Comparison of ENCODE assay signal across 8 cellular contexts in the genomic region with DNA sequence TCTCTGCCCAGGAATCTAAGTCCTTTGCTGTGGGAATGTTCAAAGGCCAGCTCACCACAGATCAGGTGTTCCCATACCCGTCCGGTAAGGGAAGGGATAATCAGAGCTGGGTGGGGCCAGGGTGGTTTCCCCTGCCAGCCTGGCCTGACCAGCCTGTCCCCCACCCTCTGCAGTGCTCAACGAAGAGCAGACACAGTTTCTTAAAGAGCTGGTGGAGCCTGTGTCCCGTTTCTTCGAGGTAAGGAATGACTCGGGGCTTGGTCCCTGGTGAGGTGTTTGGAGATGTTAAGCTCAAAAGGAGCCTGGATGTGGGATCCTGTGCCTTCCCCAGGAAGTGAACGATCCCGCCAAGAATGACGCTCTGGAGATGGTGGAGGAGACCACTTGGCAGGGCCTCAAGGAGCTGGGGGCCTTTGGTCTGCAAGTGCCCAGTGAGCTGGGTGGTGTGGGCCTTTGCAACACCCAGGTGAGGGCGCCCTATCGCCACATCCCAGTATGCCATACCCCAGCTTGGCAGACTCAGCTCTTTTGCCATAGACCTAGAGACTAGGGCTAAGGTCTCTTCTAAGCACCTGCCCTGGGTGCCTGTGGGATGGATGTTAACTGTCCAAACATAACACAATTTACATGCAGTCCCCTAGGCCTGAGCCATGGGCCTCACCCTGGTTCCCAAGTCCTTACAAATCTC. TPM values are rescaled to one million over a fixed set of nuclear protein-coding genes. Genes with fewer than 3 reads are reported as not detected.
A peak's percentile ranks its signal among the peaks of the same experiment; 100 is the strongest.
DNase-seq lines count a peak whose midpoint lies in the region; ATAC-seq and TF ChIP-seq lines count a peak whose summit lies in the region.

No MANE protein-coding gene starts in this region.

- H3K27ac ChIP-seq in H9 (ENCODE audit: insufficient read length, low read depth, low read length) = no peak overlapping the region
- H3K27ac ChIP-seq in left ventricle myocardium inferior (replicated peaks) = peak overlapping the region; percentile 98
- peak overlapping the region; percentile 90 to 99 (median 98) for H3K27ac ChIP-seq in sigmoid colon

- no peak overlapping the region for H2BK20ac ChIP-seq in H9 (ENCODE audit: low read depth, low read length, poor library complexity, severe bottlenecking)

- no peak overlapping the region for H2BK12ac ChIP-seq in H9 (ENCODE audit: insufficient read length, low read depth, low read length)

- H3K56ac ChIP-seq in H9 (ENCODE audit: insufficient read length, low read depth, low read length) = no peak overlapping the region

- no peak overlapping the region for H2BK120ac ChIP-seq in H9 (ENCODE audit: low read depth, low read length, poor library complexity, severe bottlenecking)

- no peak for DNase-seq in BJ (ENCODE audit: low read depth)
- peak; percentile 85 for DNase-seq in H9
- peak; percentile 47 for DNase-seq in RPMI7951 (ENCODE audit: low read depth)
- DNase-seq in left ventricle myocardium inferior = no peak
- DNase-seq in sigmoid colon = peak; percentile 86

- H3K9me3 Mint-ChIP-seq in H9 = no peaks in the 10 kb centered on the region; a peak in 1 of 5 replicates
- H3K9me3 Mint-ChIP-seq in activated naive CD8-positive, alpha-beta T cell (ENCODE audit: low read depth) = no peaks in the 10 kb centered on the region

- WGBS in H9 (ENCODE audit: extremely low coverage, insufficient read length, low lambda C conversion rate) = no CpG with 5 or more reads among the region's 11 CpGs
- 6 to 32% methylated on average over 11 of the region's 11 CpGs for WGBS in sigmoid colon, 2 donors

- H3K9me3 ChIP-seq in H9 (ENCODE audit: control insufficient read depth, low read depth, low read length) = no peaks in the 10 kb centered on the region
- H3K9me3 ChIP-seq in left ventricle myocardium inferior (replicated peaks) = no peaks in the 10 kb centered on the region
- no peaks in the 10 kb centered on the region for H3K9me3 ChIP-seq in sigmoid colon

- peak overlapping the region; percentile 57 to 96 (median 60); a peak in 5 of 7 replicates for H3K27ac Mint-ChIP-seq in H9
- H3K27ac Mint-ChIP-seq in activated naive CD8-positive, alpha-beta T cell = peak overlapping the region; percentile 83

- POLR2A ChIA-PET in BJ (lab: Charles Lee) = interaction anchor here (0.6 to 1.3 kb wide), 2 partner anchors 17 to 20 kb away, joined by 4 to 22 read pairs; no protein-coding TSS in a partner anchor

- no peak overlapping the region for H4K8ac ChIP-seq in H9 (replicated peaks; ENCODE audit: insufficient read length, low read depth, low read length)

- no peak overlapping the region for H3K18ac ChIP-seq in H9 (ENCODE audit: insufficient read length, low read depth, low read length)

- H4K5ac ChIP-seq in H9 (ENCODE audit: insufficient read length, low read depth, low read length) = no peak overlapping the region

- no peak overlapping the region for H2BK5ac ChIP-seq in H9 (ENCODE audit: insufficient read length, low read length)

- no peak overlapping the region for H2AFZ ChIP-seq in H9 (ENCODE audit: low read length)

- no peak overlapping the region for H3K4ac ChIP-seq in H9 (ENCODE audit: low read depth, low read length)

- intact Hi-C loops in left ventricle myocardium inferior (cut with micrococcal nuclease) = no loop called here
- intact Hi-C loops in sigmoid colon (cut with DNase I) = no loop called here

- H3K27me3 ChIP-seq in BJ (ENCODE audit: control insufficient read depth, insufficient read depth, low read length) = no peaks in the 10 kb centered on the region
- H3K27me3 ChIP-seq in H9 (ENCODE audit: insufficient read depth, low read length) = no peaks in the 10 kb centered on the region
- H3K27me3 ChIP-seq in left ventricle myocardium inferior (ENCODE audit: low read depth) = no peaks in the 10 kb centered on the region
- no peaks in the 10 kb centered on the region for H3K27me3 ChIP-seq in sigmoid colon

- H4K91ac ChIP-seq in H9 (ENCODE audit: insufficient read length, low read depth, low read length) = no peak overlapping the region

- H3K36me3 ChIP-seq in BJ (ENCODE audit: control insufficient read depth, insufficient read depth, low read length) (peaks cover 28% of the 10 kb centered on the region), left ventricle myocardium inferior (peaks cover 52% of the 10 kb centered on the region), sigmoid colon (peaks cover 15 to 40% (median 30%) of the 10 kb centered on the region in 4 donors)

- H3K79me2 ChIP-seq in H9 (ENCODE audit: insufficient read depth, low read length) = no peaks in the 10 kb centered on the region

- no peaks in the 10 kb centered on the region for H4K20me1 ChIP-seq in H9 (ENCODE audit: control insufficient read depth, insufficient read depth, insufficient read length)

- peak overlapping the region; percentile 84 for H3K4me2 ChIP-seq in H9 (ENCODE audit: insufficient read depth, insufficient read length, low read length)

- H3K14ac ChIP-seq in H9 (ENCODE audit: insufficient read depth, low read length) = no peak overlapping the region

- TF ChIP-seq POLR2A in sigmoid colon (IDR thresholded peaks at IDR 0.05) = no peak

- CTCF ChIA-PET in BJ (lab: Yijun Ruan, JAX) = interaction anchor here (0.8 to 3.6 kb wide), 13 partner anchors 9 to 175 kb away, joined by 3 to 50 read pairs (median 4); a partner anchor contains a TSS

- ATAC-seq in HG02852 (IDR thresholded peaks at IDR 0.05; ENCODE audit: unreplicated experiment) = no peak
- ATAC-seq in HG02571 (IDR thresholded peaks at IDR 0.05; ENCODE audit: unreplicated experiment) = no peak

- no peak overlapping the region for H2BK15ac ChIP-seq in H9 (ENCODE audit: low read depth, low read length)

- H3K4me1 ChIP-seq in H9 (ENCODE audit: insufficient read depth, low read length) (no peaks in the 10 kb centered on the region; the same call in 1 of the 2 replicates), left ventricle myocardium inferior (peaks cover 97% of the 10 kb centered on the region), sigmoid colon (peaks cover 0 to 56% (median 46%) of the 10 kb centered on the region in 4 donors)

- peaks cover 45 to 46% of the 10 kb centered on the region in 2 experiments for H3K4me1 Mint-ChIP-seq in H9
- H3K4me1 Mint-ChIP-seq in activated naive CD8-positive, alpha-beta T cell (ENCODE audit: low read depth) = peaks cover 50% of the 10 kb centered on the region

- peak overlapping the region; percentile 95 to 97 for H3K4me3 Mint-ChIP-seq in H9
- H3K4me3 Mint-ChIP-seq in activated naive CD8-positive, alpha-beta T cell = peak overlapping the region; percentile 93

- peaks cover 1% of the 10 kb centered on the region; the same call in 1 of the 2 replicates for H3K27me3 Mint-ChIP-seq in H9 (ENCODE audit: low read depth)
- H3K27me3 Mint-ChIP-seq in activated naive CD8-positive, alpha-beta T cell = no peaks in the 10 kb centered on the region

- TF ChIP-seq EP300 in sigmoid colon (IDR thresholded peaks at IDR 0.05) = no peak

- no peak overlapping the region for H3K9ac ChIP-seq in H9 (ENCODE audit: extremely low read depth, insufficient read length, low read length)

- no peak overlapping the region for H2AK5ac ChIP-seq in H9 (ENCODE audit: insufficient read length, low read length)

- no peaks in the 10 kb centered on the region for H3K79me1 ChIP-seq in H9 (ENCODE audit: insufficient read depth, low read depth, low read length, poor library complexity, severe bottlenecking)

- H3K23ac ChIP-seq in H9 (ENCODE audit: insufficient read length, low read depth, low read length) = no peak overlapping the region

- H3K23me2 ChIP-seq in H9 (ENCODE audit: insufficient read length, low read depth, low read length, poor library complexity, severe bottlenecking) = peaks cover 15% of the 10 kb centered on the region

- peak; percentile 58 for TF ChIP-seq CTCF in BJ (IDR thresholded peaks at IDR 0.05; ENCODE audit: insufficient read depth, low read depth, low read length)
- peak; percentile 67 for TF ChIP-seq CTCF in H9 (conservative IDR thresholded peaks at IDR 0.05)
- peak; percentile 40 for TF ChIP-seq CTCF in left ventricle myocardium inferior (IDR thresholded peaks at IDR 0.05; ENCODE audit: borderline replicate concordance)
- no peak for TF ChIP-seq CTCF in sigmoid colon (IDR thresholded peaks at IDR 0.05)

- H3K4me3 ChIP-seq in BJ (ENCODE audit: low read depth, low read length) = peak overlapping the region; percentile 84
- H3K4me3 ChIP-seq in left ventricle myocardium inferior = peak overlapping the region; percentile 85
- peak overlapping the region; percentile 73 to 98 (median 90) for H3K4me3 ChIP-seq in sigmoid colon

- no peak overlapping the region for H3T11ph ChIP-seq in H9 (ENCODE audit: low read length)

- H3K36me3 Mint-ChIP-seq in H9 (ENCODE audit: insufficient read depth in 1 of 3, low read depth in 3 of 3) = peaks cover 15 to 52% (median 40%) of the 10 kb centered on the region in 3 experiments; a peak in 6 of 7 replicates
- peaks cover 3% of the 10 kb centered on the region for H3K36me3 Mint-ChIP-seq in activated naive CD8-positive, alpha-beta T cell

RNA-seq across cellular contexts. Expression of a gene that starts 1.0 kb away (rescaled TPM):
- polyA plus RNA-seq in BJ (2011; rRNA removed) (335 and 517 TPM in 2 replicates), sigmoid colon (100 to 1,000 TPM; 211 to 587 (median 491) TPM)
- 165 and 275 TPM in 2 replicates for polyA minus RNA-seq in BJ (2011; rRNA and poly(A)+ RNA removed)
- total RNA-seq in H9 (2021) (272 and 283 TPM in 2 replicates), left ventricle myocardium inferior (1,845 TPM), sigmoid colon (100 to 1,000 TPM; 311 to 569 (median 338) TPM)
- 287 and 295 TPM in 2 replicates for total RNA-seq in RPMI7951 (2014; rRNA removed; shearing (Covaris generic))

RNA-seq across cellular contexts. Expression of a gene that starts 1.1 kb away (rescaled TPM):
- polyA plus RNA-seq in BJ (2011; rRNA removed) (13.3 and 20.4 TPM in 2 replicates), sigmoid colon (1 to 10 TPM; 1.6 to 8.3 (median 5.4) TPM)
- polyA minus RNA-seq in BJ (2011; rRNA and poly(A)+ RNA removed) = 12.5 and 14.0 TPM in 2 replicates
- total RNA-seq in H9 (2021) (38.2 and 38.3 TPM in 2 replicates), left ventricle myocardium inferior (14.0 TPM), sigmoid colon (10 to 100 TPM; 14.6 to 27.4 (median 16.7) TPM)
- 6.5 and 6.6 TPM in 2 replicates for total RNA-seq in RPMI7951 (2014; rRNA removed; shearing (Covaris generic))

RNA-seq across cellular contexts. Expression of a gene that starts 13.6 kb away (rescaled TPM):
- polyA plus RNA-seq in BJ (2011; rRNA removed) = 3.6 and 5.0 TPM in 2 replicates
- 11.0 and 13.7 TPM in 2 replicates for polyA minus RNA-seq in BJ (2011; rRNA and poly(A)+ RNA removed)
- 82.9 and 84.1 TPM in 2 replicates for total RNA-seq in H9 (2021)
- total RNA-seq in RPMI7951 (2014; rRNA removed; shearing (Covaris generic)) = 24.6 and 25.0 TPM in 2 replicates
- 19.8 TPM for total RNA-seq in left ventricle myocardium inferior
- total RNA-seq in sigmoid colon = 10 to 100 TPM; 36.4 to 56.2 (median 41.8) TPM
- polyA plus RNA-seq in sigmoid colon = 10 to 100 TPM; 12.0 to 30.7 (median 13.2) TPM

RNA-seq across cellular contexts. Expression of a gene that starts 18.5 kb away (rescaled TPM):
- polyA plus RNA-seq in BJ (2011; rRNA removed) = 59.0 and 72.8 TPM in 2 replicates
- polyA minus RNA-seq in BJ (2011; rRNA and poly(A)+ RNA removed) = 31.7 and 70.2 TPM in 2 replicates
- total RNA-seq in H9 (2021) = 105 and 110 TPM in 2 replicates
- 24.7 and 40.3 TPM in 2 replicates for total RNA-seq in RPMI7951 (2014; rRNA removed; shearing (Covaris generic))
- total RNA-seq in left ventricle myocardium inferior = 22.0 TPM
- total RNA-seq in sigmoid colon = 10 to 100 TPM; 23.1 to 45.4 (median 35.4) TPM
- 10 to 100 TPM; 40.7 to 45.6 (median 45.1) TPM for polyA plus RNA-seq in sigmoid colon

RNA-seq across cellular contexts. Expression of a gene that starts 21.5 kb away (rescaled TPM):
- polyA plus RNA-seq in BJ (2011; rRNA removed) = 762 and 865 TPM in 2 replicates
- polyA minus RNA-seq in BJ (2011; rRNA and poly(A)+ RNA removed) = 247 and 343 TPM in 2 replicates
- 261 and 266 TPM in 2 replicates for total RNA-seq in H9 (2021)
- 451 and 468 TPM in 2 replicates for total RNA-seq in RPMI7951 (2014; rRNA removed; shearing (Covaris generic))
- total RNA-seq in left ventricle myocardium inferior = 394 TPM
- total RNA-seq in sigmoid colon = 100 to 1,000 TPM; 147 to 645 (median 552) TPM
- polyA plus RNA-seq in sigmoid colon = 1,000 to 10,000 TPM in 2 of 3 donors, 100 to 1,000 TPM in 1; 572 to 1,215 (median 1,036) TPM

Comparison
In these comparisons a context has a peak if more than half of its experiments do, and no peak if none do; other contexts are left out.
1. DNase-seq: peak in H9 (single experiment), RPMI7951 (single experiment) and sigmoid colon (single experiment); none in BJ (single experiment) and left ventricle myocardium inferior (single experiment).
2. CTCF ChIP-seq: peak in BJ (single experiment), H9 (single experiment) and left ventricle myocardium inferior (single experiment); none in sigmoid colon (0 of 4).
3. Peak in every context shown above with its lines, with median percentiles within 50 percentile points of each other: H3K4me3 ChIP-seq.